Comparison of ENCODE assay signal across 1 cellular context in genomic region chr19:6997679-6998445, GRCh38.
TF ChIP-seq lines count a peak whose summit lies in the region.

No MANE protein-coding gene starts in this region.

TF ChIP-seq in SK-N-SH treated with all-trans-retinoic acid at 6 μM for 48 hours, 23 proteins besides CTCF, POLR2A, EP300 and RAD21 (continued from another document):
- TF ChIP-seq TSHZ2 (CRISPR knock-in tag; IDR thresholded peaks at IDR 0.05): no peak
- TF ChIP-seq SNAI2 (CRISPR knock-in tag; IDR thresholded peaks at IDR 0.05): no peak
- TF ChIP-seq PATZ1 (CRISPR knock-in tag; IDR thresholded peaks at IDR 0.05; ENCODE audit: borderline replicate concordance): no peak
- no peak for TF ChIP-seq CREB5 (CRISPR knock-in tag; IDR thresholded peaks at IDR 0.05; ENCODE audit: low read depth)
- TF ChIP-seq OSR1 (CRISPR knock-in tag; IDR thresholded peaks at IDR 0.05): no peak
- TF ChIP-seq ZNF8 (CRISPR knock-in tag; IDR thresholded peaks at IDR 0.05): no peak
- no peak for TF ChIP-seq ZNF565 (CRISPR knock-in tag; conservative IDR thresholded peaks at IDR 0.05; ENCODE audit: low read depth)
- no peak for TF ChIP-seq ZFP3 (CRISPR knock-in tag; IDR thresholded peaks at IDR 0.05)
- TF ChIP-seq CSDC2 (CRISPR knock-in tag; IDR thresholded peaks at IDR 0.05): no peak
